In genomic region chr1:155981266-155982088, GRCh38 we compare ENCODE assay signal across 8 cellular contexts. TPM values are rescaled to one million over a fixed set of nuclear protein-coding genes. Genes with fewer than 3 reads are reported as not detected.
DNase-seq lines count a peak whose midpoint lies in the region; ATAC-seq and TF ChIP-seq lines count a peak whose summit lies in the region.

No MANE protein-coding gene starts in this region.

- TF ChIP-seq CTCF in NB4 (IDR thresholded peaks at IDR 0.05; ENCODE audit: low read depth, low read length) (no peak), left lung (IDR thresholded peaks at IDR 0.05) (no peak), upper lobe of right lung (IDR thresholded peaks at IDR 0.05) (no peak)

- H3K9me3 ChIP-seq in left lung (no peaks in the 10 kb centered on the region), upper lobe of right lung (no peaks in the 10 kb centered on the region)

- H3K27me3 ChIP-seq in left lung (no peaks in the 10 kb centered on the region), upper lobe of right lung (no peaks in the 10 kb centered on the region)

- DNase-seq in GM04504 (ENCODE audit: low read depth) (peak; percentile 89), NB4 (ENCODE audit: low read depth) (peak; percentile 72), left lung (no peak), upper lobe of right lung (no peak), NCI-H2227 treated with DMSO at 0.1 percent for 48 hours (lab: John Stamatoyannopoulos, UW) (no peak), SHP77 treated with DMSO at 0.1 percent for 48 hours (lab: John Stamatoyannopoulos, UW) (no peak)

- ATAC-seq in left lung (peak; percentile 20), upper lobe of right lung (peak; percentile 56), HG02885 (IDR thresholded peaks at IDR 0.05; ENCODE audit: poor library complexity, unreplicated experiment) (no peak)

- WGBS in adipose tissue, 3 donors, result 31 to 60% (median 33%) methylated on average over 6 of the region's 6 CpGs

- intact Hi-C loops in left lung (cut with DNase I) (no loop called here), upper lobe of right lung (cut with DNase I) (no loop called here)

- H3K4me3 ChIP-seq in NB4 (ENCODE audit: low read depth, low read length), result peak overlapping the region; percentile 92
- peak overlapping the region in 1 of 2 donors; percentile 14 for H3K4me3 ChIP-seq in left lung
- no peak overlapping the region for H3K4me3 ChIP-seq in upper lobe of right lung

- H3K36me3 ChIP-seq in left lung (no peaks in the 10 kb centered on the region), upper lobe of right lung (no peaks in the 10 kb centered on the region)

- H3K4me1 ChIP-seq in left lung, result peaks cover 40 to 66% of the 10 kb centered on the region in 2 donors
- H3K4me1 ChIP-seq in upper lobe of right lung, result peaks cover 57% of the 10 kb centered on the region

- H3K27ac ChIP-seq in adipose tissue (ENCODE audit: low read depth, low read length), result peak overlapping the region; percentile 25
- peak overlapping the region; percentile 92 to 96 for H3K27ac ChIP-seq in left lung
- peak overlapping the region; percentile 93 for H3K27ac ChIP-seq in upper lobe of right lung

- TF ChIP-seq POLR2A in NB4 (IDR thresholded peaks at IDR 0.05; ENCODE audit: extremely low read depth, insufficient read length), result no peak

RNA-seq across cellular contexts. Expression of gene ARHGEF2, which starts 3.1 kb away (rescaled TPM):
- 10 to 100 TPM; 10.0 to 67.3 (median 60.8) TPM for polyA plus RNA-seq in adipose tissue
- total RNA-seq in left lung (100 to 1,000 TPM; 158 to 290 TPM), upper lobe of right lung (220 TPM)

RNA-seq across cellular contexts. Expression of gene SSR2, which starts 39.3 kb away (rescaled TPM):
- 100 to 1,000 TPM; 221 to 387 (median 237) TPM for polyA plus RNA-seq in adipose tissue
- total RNA-seq in left lung, result 100 to 1,000 TPM; 284 to 296 TPM
- 231 TPM for total RNA-seq in upper lobe of right lung

RNA-seq across cellular contexts. Expression of gene RXFP4, which starts 40.0 kb away (rescaled TPM):
- polyA plus RNA-seq in adipose tissue, result under 1 TPM in 1 of 3 donors, not detected in 2; 0.07 TPM
- total RNA-seq in left lung (not detected), upper lobe of right lung (not detected)

RNA-seq across cellular contexts. Expression of gene KHDC4, which starts 47.3 kb away (rescaled TPM):
- 10 to 100 TPM; 14.9 to 16.6 (median 15.2) TPM for polyA plus RNA-seq in adipose tissue
- 10 to 100 TPM; 38.2 to 39.3 TPM for total RNA-seq in left lung
- 40.1 TPM for total RNA-seq in upper lobe of right lung

Comparison
In these comparisons a context has a peak if more than half of its experiments do, and no peak if none do; other contexts are left out.
1. DNase-seq: peak in GM04504 (single experiment) and NB4 (single experiment); none in left lung (0 of 2), upper lobe of right lung (single experiment), NCI-H2227 treated with DMSO at 0.1 percent for 48 hours (single experiment) and SHP77 treated with DMSO at 0.1 percent for 48 hours (single experiment).
2. H3K27ac ChIP-seq: peak in every context shown above with its lines; median percentile 94 in left lung; 93 in upper lobe of right lung; 25 in adipose tissue.